12 cellular contexts compared by ENCODE assay signal in the genomic region with DNA sequence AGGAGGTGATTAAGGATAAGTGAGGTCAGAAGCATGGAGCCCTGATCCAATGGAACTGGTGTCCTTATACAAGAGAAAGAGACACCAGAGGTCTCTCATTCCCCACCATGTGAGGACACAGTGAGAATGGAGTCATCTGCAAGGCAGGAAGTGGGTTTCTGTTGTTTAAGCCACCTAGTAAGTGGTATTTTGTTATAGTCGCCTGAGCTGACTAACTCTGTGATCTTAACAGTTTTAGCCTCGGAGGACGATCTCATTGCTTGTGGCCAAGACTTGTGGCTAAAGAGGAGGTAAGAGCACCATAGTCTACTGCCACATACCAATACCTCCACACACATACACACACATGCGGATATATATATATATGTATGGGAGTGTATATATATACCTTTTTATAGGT.
DNase-seq lines count a peak whose midpoint lies in the region; ATAC-seq lines count a peak whose summit lies in the region.
"Had no signal": no experiment of that assay in that cellular context is flagged by ENCODE, and none has a peak within 500 bp of the region (broad histone marks: within the 10 kb centered on the region; RNA-seq: fewer than 3 reads in every experiment).

No MANE protein-coding gene starts in this region.

- H3K27me3 Mint-ChIP-seq in T-helper 1 cell treated with Interleukin-12 subunit alpha and Interleukin-12 subunit beta and Interleukin-4 antibody, amounts not matched to agents 30 μg/mL and 1 μg/mL, for 36 hours (ENCODE audit: low read depth) = no peaks in the 10 kb centered on the region
- H3K27me3 Mint-ChIP-seq in stimulated activated naive CD8-positive, alpha-beta T cell treated with anti-CD3 and anti-CD28 coated beads, Interleukin-15, amount 100 ng/mL, for 72 hours = no peaks in the 10 kb centered on the region

- peak overlapping the region; percentile 43 for H3K4me3 Mint-ChIP-seq in T-helper 1 cell treated with Interleukin-12 subunit alpha and Interleukin-12 subunit beta and Interleukin-4 antibody, amounts not matched to agents 30 μg/mL and 1 μg/mL, for 36 hours
- H3K4me3 Mint-ChIP-seq in stimulated activated naive CD8-positive, alpha-beta T cell treated with anti-CD3 and anti-CD28 coated beads, Interleukin-15, amount 100 ng/mL, for 72 hours = peak overlapping the region; percentile 20 to 34

- peaks cover 31% of the 10 kb centered on the region for H3K9me3 Mint-ChIP-seq in T-helper 1 cell treated with Interleukin-12 subunit alpha and Interleukin-12 subunit beta and Interleukin-4 antibody, amounts not matched to agents 30 μg/mL and 1 μg/mL, for 36 hours
- H3K9me3 Mint-ChIP-seq in stimulated activated naive CD8-positive, alpha-beta T cell treated with anti-CD3 and anti-CD28 coated beads, Interleukin-15, amount 100 ng/mL, for 72 hours = peaks cover 14 to 23% of the 10 kb centered on the region in 2 donors

- H3K4me1 Mint-ChIP-seq in T-helper 1 cell treated with Interleukin-12 subunit alpha and Interleukin-12 subunit beta and Interleukin-4 antibody, amounts not matched to agents 30 μg/mL and 1 μg/mL, for 36 hours (ENCODE audit: low read depth) = peaks cover 83% of the 10 kb centered on the region
- H3K4me1 Mint-ChIP-seq in stimulated activated naive CD8-positive, alpha-beta T cell treated with anti-CD3 and anti-CD28 coated beads, Interleukin-15, amount 100 ng/mL, for 72 hours = peaks cover 57% of the 10 kb centered on the region

- H3K27ac Mint-ChIP-seq in T-helper 1 cell treated with Interleukin-12 subunit alpha and Interleukin-12 subunit beta and Interleukin-4 antibody, amounts not matched to agents 30 μg/mL and 1 μg/mL, for 36 hours = peak overlapping the region; percentile 98
- peak overlapping the region; percentile 50 to 88 for H3K27ac Mint-ChIP-seq in stimulated activated naive CD8-positive, alpha-beta T cell treated with anti-CD3 and anti-CD28 coated beads, Interleukin-15, amount 100 ng/mL, for 72 hours

- DNase-seq in stimulated activated CD4-positive, alpha-beta T cell treated with anti-CD3 and anti-CD28 coated beads, Interleukin-12 subunit alpha, Interleukin-12 subunit beta, amount 100 ng/mL, for 48 hours (ENCODE audit: low read depth in 2 of 3, low spot score in 1 of 3) = peak; percentile 11 to 26 (median 18)
- DNase-seq in stimulated activated CD4-positive, alpha-beta T cell treated with anti-CD3 and anti-CD28 coated beads, Interleukin-2, amount 100 ng/mL, for 24 hours = no peak
- DNase-seq in stimulated activated naive CD8-positive, alpha-beta T cell treated with anti-CD3 and anti-CD28 coated beads, Interleukin-15, amount 100 ng/mL, for 72 hours = peak; percentile 49 to 73
- no peak for DNase-seq in NCI-H345 (lab: John Stamatoyannopoulos, UW)
- DNase-seq in stimulated activated naive CD4-positive, alpha-beta T cell treated with Interleukin-2 at 50 U/mL for 16 hours (lab: John Stamatoyannopoulos, UW) = no peak
- DNase-seq: C1 segment of cervical spinal cord, NCI-H524 treated with DMSO at 0.1 percent for 48 hours had no signal

- ATAC-seq in HG02973 (IDR thresholded peaks at IDR 0.05; ENCODE audit: unreplicated experiment) (peak; percentile 38), GM19397 (IDR thresholded peaks at IDR 0.05; ENCODE audit: unreplicated experiment) (no peak)
- ATAC-seq in stimulated activated naive CD8-positive, alpha-beta T cell treated with anti-CD3 and anti-CD28 coated beads, Interleukin-15, amount 100 ng/mL, for 72 hours = peak; percentile 92
- ATAC-seq: gastroesophageal sphincter, HepG2 had no signal

- peaks cover 80% of the 10 kb centered on the region for H3K36me3 Mint-ChIP-seq in T-helper 1 cell treated with Interleukin-12 subunit alpha and Interleukin-12 subunit beta and Interleukin-4 antibody, amounts not matched to agents 30 μg/mL and 1 μg/mL, for 36 hours (ENCODE audit: low read depth)

Comparison
In these comparisons a context has a peak if more than half of its experiments do, and no peak if none do; other contexts are left out.
1. DNase-seq: peak in stimulated activated CD4-positive, alpha-beta T cell treated with anti-CD3 and anti-CD28 coated beads, Interleukin-12 subunit alpha, Interleukin-12 subunit beta, amount 100 ng/mL, for 48 hours (3 of 3) and stimulated activated naive CD8-positive, alpha-beta T cell treated with anti-CD3 and anti-CD28 coated beads, Interleukin-15, amount 100 ng/mL, for 72 hours (2 of 2); none in stimulated activated CD4-positive, alpha-beta T cell treated with anti-CD3 and anti-CD28 coated beads, Interleukin-2, amount 100 ng/mL, for 24 hours (0 of 2), NCI-H345 (single experiment) and stimulated activated naive CD4-positive, alpha-beta T cell treated with Interleukin-2 at 50 U/mL for 16 hours (single experiment).